In genomic region chr22:44067033-44067432, GRCh38 we compare ENCODE assay signal across 1 cellular context.
TF ChIP-seq lines count a peak whose summit lies in the region.

No MANE protein-coding gene starts in this region.

TF ChIP-seq in HCT116, 20 proteins besides CTCF, POLR2A, EP300 and RAD21:
- TF ChIP-seq EGR1 (IDR thresholded peaks at IDR 0.05; ENCODE audit: low read depth) (no peak), SRF (IDR thresholded peaks at IDR 0.05; ENCODE audit: low read depth) (no peak), REST (IDR thresholded peaks at IDR 0.05; ENCODE audit: low read depth) (no peak), EZH2phosphoT487 (IDR thresholded peaks at IDR 0.05; ENCODE audit: borderline replicate concordance) (no peak), ZFX (IDR thresholded peaks at IDR 0.05) (no peak), POLR2AphosphoS5 (IDR thresholded peaks at IDR 0.05; ENCODE audit: low read depth, low read length) (no peak), SIN3A (IDR thresholded peaks at IDR 0.05; ENCODE audit: low read depth) (no peak), ZNF274 (IDR thresholded peaks at IDR 0.05; ENCODE audit: low read depth, low read length) (no peak), ATF3 (IDR thresholded peaks at IDR 0.05) (no peak), YY1 (IDR thresholded peaks at IDR 0.05; ENCODE audit: extremely low read depth, insufficient replicate concordance, low read depth, low read length) (no peak), JUND (IDR thresholded peaks at IDR 0.05) (no peak), SP1 (IDR thresholded peaks at IDR 0.05; ENCODE audit: low read depth) (no peak), ELF1 (IDR thresholded peaks at IDR 0.05; ENCODE audit: borderline replicate concordance, low read depth) (no peak), ZBTB33 (IDR thresholded peaks at IDR 0.05; ENCODE audit: extremely low read depth, insufficient replicate concordance, low read length) (no peak)
